9 cellular contexts compared by ENCODE assay signal in genomic region chr18:5546660-5547059, GRCh38. TPM values are rescaled to one million over a fixed set of nuclear protein-coding genes. Genes with fewer than 3 reads are reported as not detected.
A peak's percentile ranks its signal among the peaks of the same experiment; 100 is the strongest.
DNase-seq lines count a peak whose midpoint lies in the region; ATAC-seq and TF ChIP-seq lines count a peak whose summit lies in the region.
"Had no signal": no experiment of that assay in that cellular context is flagged by ENCODE, and none has a peak within 500 bp of the region (broad histone marks: within the 10 kb centered on the region; RNA-seq: fewer than 3 reads in every experiment).

No MANE protein-coding gene starts in this region.

- peaks cover 36% of the 10 kb centered on the region for H3K27me3 Mint-ChIP-seq in activated naive CD4-positive, alpha-beta T cell treated with anti-CD3 and anti-CD28 coated beads for 36 hours (ENCODE audit: low read depth)

- no peak overlapping the region for H3K4me3 Mint-ChIP-seq in activated naive CD4-positive, alpha-beta T cell treated with anti-CD3 and anti-CD28 coated beads for 36 hours
- H3K4me3 Mint-ChIP-seq: T-helper 1 cell treated with Interleukin-12 subunit alpha and Interleukin-12 subunit beta and Interleukin-4 antibody, amounts not matched to agents 30 μg/mL and 1 μg/mL, for 36 hours had no signal

- peaks cover 0 to 21% (median 10%) of the 10 kb centered on the region in 9 donors for H3K27me3 ChIP-seq in heart left ventricle
- peaks cover 0 to 54% (median 22%) of the 10 kb centered on the region in 7 donors for H3K27me3 ChIP-seq in spleen (replicated peaks in 1 of 7)

- H3K4me3 ChIP-seq in heart left ventricle (no peak overlapping the region), spleen (no peak overlapping the region)

- no peaks in the 10 kb centered on the region for H3K36me3 Mint-ChIP-seq in activated naive CD4-positive, alpha-beta T cell treated with anti-CD3 and anti-CD28 coated beads for 36 hours (ENCODE audit: low read depth)

- intact Hi-C loops in activated naive CD4-positive, alpha-beta T cell treated with anti-CD3 and anti-CD28 coated beads for 36 hours (cut with micrococcal nuclease) = loop anchor here (1.0 to 10.0 kb wide), 3 partner anchors 121 to 474 kb away; partner anchors contain the start of gene ZBTB14
- intact Hi-C loops in heart left ventricle (cut with DNase I) (loop anchor here in 6 of 10 donors (5.0 to 10.0 kb wide), 3 partner anchors 89 to 122 kb away; no protein-coding TSS in a partner anchor), spleen (cut with DNase I; ENCODE audit: low total_unique reads) (no loop called here)

- no peaks in the 10 kb centered on the region for H3K36me3 ChIP-seq in heart left ventricle
- H3K36me3 ChIP-seq in spleen = no peaks in the 10 kb centered on the region

- CTCF ChIA-PET in activated naive CD4-positive, alpha-beta T cell treated with anti-CD3 and anti-CD28 coated beads for 36 hours (lab: Charles Lee) = interaction anchor here (1.1 to 1.3 kb wide), 2 partner anchors 89 to 310 kb away, joined by 3 read pairs; no protein-coding TSS in a partner anchor

- H3K9me3 ChIP-seq in heart left ventricle (no peaks in the 10 kb centered on the region), spleen (no peaks in the 10 kb centered on the region)

- H3K9me3 Mint-ChIP-seq in activated naive CD4-positive, alpha-beta T cell treated with anti-CD3 and anti-CD28 coated beads for 36 hours = no peaks in the 10 kb centered on the region
- H3K9me3 Mint-ChIP-seq: T-helper 1 cell treated with Interleukin-12 subunit alpha and Interleukin-12 subunit beta and Interleukin-4 antibody, amounts not matched to agents 30 μg/mL and 1 μg/mL, for 36 hours had no signal

- 16 to 27% (median 23%) methylated on average over 3 of the region's 3 CpGs for WGBS in heart left ventricle, 4 donors
- 9 to 36% (median 25%) methylated on average over 3 of the region's 3 CpGs for whole genome bisulfite sequencing in spleen, 5 donors

- H3K27ac Mint-ChIP-seq in activated naive CD4-positive, alpha-beta T cell treated with anti-CD3 and anti-CD28 coated beads for 36 hours = no peak overlapping the region
- H3K27ac Mint-ChIP-seq: T-helper 1 cell treated with Interleukin-12 subunit alpha and Interleukin-12 subunit beta and Interleukin-4 antibody, amounts not matched to agents 30 μg/mL and 1 μg/mL, for 36 hours had no signal

- H3K27ac ChIP-seq in heart left ventricle = no peak overlapping the region
- H3K27ac ChIP-seq in spleen = no peak overlapping the region

- TF ChIP-seq CTCF in heart left ventricle (IDR thresholded peaks at IDR 0.05) = peak in 8 of 12 donors; percentile 19 to 59 (median 36)
- TF ChIP-seq CTCF in spleen (IDR thresholded peaks at IDR 0.05 in 8 of 11, conservative IDR thresholded peaks at IDR 0.05 in 3 of 11) = peak in 1 of 11 experiments; percentile 16

- peak; percentile 11 for DNase-seq in activated naive CD4-positive, alpha-beta T cell treated with anti-CD3 and anti-CD28 coated beads for 36 hours
- no peak for DNase-seq in activated naive CD4-positive, alpha-beta T cell treated with Interleukin-2 at 50 U/mL for 16 hours
- DNase-seq in heart left ventricle (no peak), superior temporal gyrus (ENCODE audit: extremely low spot score) (peak; percentile 79), NCI-H2029 treated with DMSO at 0.1 percent for 48 hours (lab: John Stamatoyannopoulos, UW) (no peak), spleen (no peak)

- TF ChIP-seq POLR2A in heart left ventricle (IDR thresholded peaks at IDR 0.05) (no peak), spleen (IDR thresholded peaks at IDR 0.05) (no peak)

- H3K4me1 ChIP-seq in heart left ventricle = peaks cover 0 to 20% (median 0%) of the 10 kb centered on the region in 12 donors
- peaks cover 0 to 23% (median 12%) of the 10 kb centered on the region in 6 donors for H3K4me1 ChIP-seq in spleen

- H3K4me1 Mint-ChIP-seq in activated naive CD4-positive, alpha-beta T cell treated with anti-CD3 and anti-CD28 coated beads for 36 hours (ENCODE audit: low read depth) = peaks cover 8% of the 10 kb centered on the region

- peak; percentile 67 for ATAC-seq in SK-N-SH treated with all-trans-retinoic acid at 6 μM for 48 hours
- ATAC-seq in heart left ventricle = peak in 3 of 4 donors; percentile 57 to 76 (median 68)
- ATAC-seq in GM21786 (IDR thresholded peaks at IDR 0.05; ENCODE audit: unreplicated experiment) = no peak

TF ChIP-seq in SK-N-SH treated with all-trans-retinoic acid at 6 μM for 48 hours, 23 proteins besides CTCF, POLR2A, EP300 and RAD21:
- no peak for TF ChIP-seq ZNF565 (CRISPR knock-in tag; conservative IDR thresholded peaks at IDR 0.05; ENCODE audit: low read depth)
- TF ChIP-seq TOX (CRISPR knock-in tag; IDR thresholded peaks at IDR 0.05; ENCODE audit: borderline replicate concordance) = no peak
- TF ChIP-seq OSR1 (CRISPR knock-in tag; IDR thresholded peaks at IDR 0.05) = no peak
- no peak for TF ChIP-seq ARNTL (CRISPR knock-in tag; IDR thresholded peaks at IDR 0.05; ENCODE audit: borderline replicate concordance, low read depth)
- no peak for TF ChIP-seq ZFP30 (CRISPR knock-in tag; IDR thresholded peaks at IDR 0.05)
- TF ChIP-seq, protein P1, sequence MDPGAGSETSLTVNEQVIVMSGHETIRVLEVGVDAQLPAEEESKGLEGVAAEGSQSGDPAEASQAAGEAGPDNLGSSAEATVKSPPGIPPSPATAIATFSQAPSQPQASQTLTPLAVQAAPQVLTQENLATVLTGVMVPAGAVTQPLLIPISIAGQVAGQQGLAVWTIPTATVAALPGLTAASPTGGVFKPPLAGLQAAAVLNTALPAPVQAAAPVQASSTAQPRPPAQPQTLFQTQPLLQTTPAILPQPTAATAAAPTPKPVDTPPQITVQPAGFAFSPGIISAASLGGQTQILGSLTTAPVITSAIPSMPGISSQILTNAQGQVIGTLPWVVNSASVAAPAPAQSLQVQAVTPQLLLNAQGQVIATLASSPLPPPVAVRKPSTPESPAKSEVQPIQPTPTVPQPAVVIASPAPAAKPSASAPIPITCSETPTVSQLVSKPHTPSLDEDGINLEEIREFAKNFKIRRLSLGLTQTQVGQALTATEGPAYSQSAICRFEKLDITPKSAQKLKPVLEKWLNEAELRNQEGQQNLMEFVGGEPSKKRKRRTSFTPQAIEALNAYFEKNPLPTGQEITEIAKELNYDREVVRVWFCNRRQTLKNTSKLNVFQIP (CRISPR knock-in tag; IDR thresholded peaks at IDR 0.05; ENCODE audit: borderline replicate concordance, low read depth) = no peak
- no peak for TF ChIP-seq ESRRG (CRISPR knock-in tag; IDR thresholded peaks at IDR 0.05)

RNA-seq across cellular contexts. Expression of gene EPB41L3, which starts 2.9 kb away (rescaled TPM):
- 1 to 10 TPM; 7.2 to 8.7 TPM for total RNA-seq in activated naive CD4-positive, alpha-beta T cell treated with anti-CD3 and anti-CD28 coated beads for 36 hours
- total RNA-seq in heart left ventricle (10 to 100 TPM in 3 of 9 donors, 1 to 10 TPM in 6; 5.5 to 45.6 (median 9.1) TPM), spleen (100 to 1,000 TPM in 2 of 7 donors, 10 to 100 TPM in 5; 48.0 to 121 (median 62.9) TPM)
- polyA plus RNA-seq in heart left ventricle (1 to 10 TPM; 2.7 to 5.6 TPM), spleen (10 to 100 TPM in 1 of 3 donors, 1 to 10 TPM in 2; 8.0 to 11.0 (median 9.9) TPM)

Comparison
In these comparisons a context has a peak if more than half of its experiments do, and no peak if none do; other contexts are left out.
1. DNase-seq: peak in activated naive CD4-positive, alpha-beta T cell treated with anti-CD3 and anti-CD28 coated beads for 36 hours (single experiment) and superior temporal gyrus (single experiment); none in activated naive CD4-positive, alpha-beta T cell treated with Interleukin-2 at 50 U/mL for 16 hours (single experiment), heart left ventricle (0 of 5), NCI-H2029 treated with DMSO at 0.1 percent for 48 hours (single experiment) and spleen (single experiment).